16 cellular contexts compared by ENCODE assay signal in genomic region chr6:17020889-17021538, GRCh38.
A peak's percentile ranks its signal among the peaks of the same experiment; 100 is the strongest.
DNase-seq lines count a peak whose midpoint lies in the region; ATAC-seq and TF ChIP-seq lines count a peak whose summit lies in the region.
"Had no signal": no experiment of that assay in that cellular context is flagged by ENCODE, and none has a peak within 500 bp of the region (broad histone marks: within the 10 kb centered on the region; RNA-seq: fewer than 3 reads in every experiment).

No MANE protein-coding gene starts in this region.

- no peak overlapping the region for H2BK12ac ChIP-seq in mesenchymal stem cell (ENCODE audit: low read length in 2 of 2)

- no peak overlapping the region for H3K4me3 Mint-ChIP-seq in MCF 10A (ENCODE audit: unreplicated experiment)
- H3K4me3 Mint-ChIP-seq: CD8-positive, alpha-beta T cell; HFFc6 had no signal

- intact Hi-C loops in breast epithelium (cut with DNase I; ENCODE audit: low total_unique reads) = no loop called here
- intact Hi-C loops in MCF 10A (cut with micrococcal nuclease) = no loop called here

- H3K36me3 ChIP-seq in breast epithelium = no peaks in the 10 kb centered on the region
- H3K36me3 ChIP-seq in HEK293 (ENCODE audit: control insufficient read depth in 2 of 2, insufficient read depth in 1 of 2, low read length in 2 of 2) = no peaks in the 10 kb centered on the region
- H3K36me3 ChIP-seq in mesenchymal stem cell (ENCODE audit: control insufficient read depth in 1 of 2, insufficient read depth in 2 of 2, low read depth in 1 of 2, low read length in 2 of 2) = peaks cover 0 to under 1% of the 10 kb centered on the region in 2 experiments
- H3K36me3 ChIP-seq: BLaER1 had no signal

- H3K36me3 Mint-ChIP-seq in MCF 10A (ENCODE audit: insufficient read depth, unreplicated experiment) = no peaks in the 10 kb centered on the region
- H3K36me3 Mint-ChIP-seq: CD8-positive, alpha-beta T cell had no signal

- no peaks in the 10 kb centered on the region for H3K27me3 ChIP-seq in breast epithelium
- H3K27me3 ChIP-seq in mesenchymal stem cell (ENCODE audit: control insufficient read depth in 1 of 2, insufficient read depth in 1 of 2, low read length in 2 of 2) = peaks cover 0 to 5% of the 10 kb centered on the region in 2 experiments

- H3K27ac ChIP-seq in breast epithelium = peak overlapping the region; percentile 43 to 48
- H3K27ac ChIP-seq in HEK293 (ENCODE audit: extremely low read depth, low read depth, low read length) = no peak overlapping the region
- H3K27ac ChIP-seq in mesenchymal stem cell (ENCODE audit: low read length, poor library complexity, severe bottlenecking) = no peak overlapping the region
- H3K27ac ChIP-seq: BLaER1 had no signal

- H2BK15ac ChIP-seq in mesenchymal stem cell (ENCODE audit: low read depth, poor library complexity, severe bottlenecking) = no peak overlapping the region

- H3K23ac ChIP-seq in mesenchymal stem cell (ENCODE audit: low read length in 2 of 2) = no peak overlapping the region

- no peak overlapping the region for H3K4ac ChIP-seq in mesenchymal stem cell (ENCODE audit: low read depth in 1 of 2, low read length in 2 of 2)

- peak overlapping the region; percentile 27 for H3K4me2 ChIP-seq in mesenchymal stem cell (ENCODE audit: low read length, poor library complexity, severe bottlenecking)
- H3K4me2 ChIP-seq: BLaER1 had no signal

- DNase-seq in breast epithelium (ENCODE audit: low spot score in 2 of 2) = peak in 1 of 2 donors; percentile 63
- DNase-seq in MCF 10A (ENCODE audit: unreplicated experiment) = no peak
- DNase-seq in dermis blood vessel endothelial cell = peak; percentile 41
- no peak for DNase-seq in mesenchymal stem cell
- no peak for DNase-seq in stimulated activated naive CD4-positive, alpha-beta T cell treated with Interleukin-2 at 50 U/mL for 16 hours (lab: John Stamatoyannopoulos, UW)
- no peak for DNase-seq in C1 segment of cervical spinal cord (lab: John Stamatoyannopoulos, UW)
- DNase-seq: 8988T; CD8-positive, alpha-beta T cell; DMS 273 treated with DMSO at 0.1 percent for 48 hours; DMS53; DND-41; HFFc6 had no signal

- H3K4me3 ChIP-seq in breast epithelium (no peak overlapping the region), HEK293 (ENCODE audit: low read depth, low read length) (no peak overlapping the region), mesenchymal stem cell (ENCODE audit: insufficient read depth in 1 of 2, low read depth in 1 of 2, low read length in 2 of 2) (no peak overlapping the region)
- H3K4me3 ChIP-seq: BLaER1, GM12878 had no signal

- H3K9ac ChIP-seq in mesenchymal stem cell (ENCODE audit: low read length) = no peak overlapping the region
- H3K9ac ChIP-seq: BLaER1 had no signal

- H2AFZ ChIP-seq in mesenchymal stem cell (ENCODE audit: low read depth, low read length) = no peak overlapping the region

- H3K4me1 ChIP-seq in breast epithelium (no peaks in the 10 kb centered on the region), HEK293 (ENCODE audit: control insufficient read depth, insufficient read depth, low read length) (no peaks in the 10 kb centered on the region), mesenchymal stem cell (ENCODE audit: control insufficient read depth, insufficient read depth, low read depth, low read length) (no peaks in the 10 kb centered on the region)
- H3K4me1 ChIP-seq: BLaER1 had no signal

- ATAC-seq in HG03342 (IDR thresholded peaks at IDR 0.05; ENCODE audit: unreplicated experiment) = no peak
- ATAC-seq: CD8-positive, alpha-beta T cell; GM12878 had no signal

- TF ChIP-seq CTCF in breast epithelium (IDR thresholded peaks at IDR 0.05) (no peak), MCF 10A (IDR thresholded peaks at IDR 0.05; ENCODE audit: unreplicated experiment) (no peak), HEK293 (tag by site-specific recombination; IDR thresholded peaks at IDR 0.05) (no peak)

- H4K91ac ChIP-seq in mesenchymal stem cell (ENCODE audit: low read length) = no peak overlapping the region

- H3K27ac Mint-ChIP-seq in MCF 10A (ENCODE audit: low read depth, unreplicated experiment) = no peak overlapping the region
- H3K27ac Mint-ChIP-seq: CD8-positive, alpha-beta T cell; HFFc6 had no signal

- no peak overlapping the region for H3K14ac ChIP-seq in mesenchymal stem cell (ENCODE audit: low read length in 2 of 2)

- 63% methylated on average over 2 of the region's 3 CpGs for WGBS in mesenchymal stem cell

- H3K9me3 Mint-ChIP-seq in MCF 10A (ENCODE audit: unreplicated experiment) = no peaks in the 10 kb centered on the region

- BruUV-seq in MCF 10A (replicated peaks; lab: Mats Ljungman, UMichigan) = no TSS peak

- POLR2A ChIA-PET in MCF 10A (lab: Yijun Ruan, JAX) (interaction anchor here (0.6 to 1.4 kb wide), 3 partner anchors 12 to 591 kb away, joined by 3 to 6 read pairs (median 3); no protein-coding TSS in a partner anchor), HEK293 (lab: Yijun Ruan, JAX) (no interaction called here)

- no peak overlapping the region for H4K8ac ChIP-seq in mesenchymal stem cell (ENCODE audit: low read length)

- no peaks in the 10 kb centered on the region for H3K4me1 Mint-ChIP-seq in MCF 10A (ENCODE audit: insufficient read depth, unreplicated experiment)

- H2AK5ac ChIP-seq in mesenchymal stem cell (ENCODE audit: low read length, severe bottlenecking) = no peak overlapping the region

- no peak overlapping the region for H2BK120ac ChIP-seq in mesenchymal stem cell (ENCODE audit: low read depth, low read length)

- CTCF ChIA-PET in MCF 10A (lab: Yijun Ruan, JAX) (no interaction called here), HEK293 (lab: Yijun Ruan, JAX) (interaction anchor here (0.6 to 0.9 kb wide), 3 partner anchors 18 to 628 kb away, joined by 4 to 6 read pairs (median 4); no protein-coding TSS in a partner anchor)

- no peak overlapping the region for H3K18ac ChIP-seq in mesenchymal stem cell (ENCODE audit: low read depth in 1 of 2, low read length in 2 of 2)

- H3K27me3 Mint-ChIP-seq in MCF 10A (ENCODE audit: insufficient read depth, unreplicated experiment) = no peaks in the 10 kb centered on the region

- H3K79me1 ChIP-seq in mesenchymal stem cell (replicated peaks; ENCODE audit: low read length, poor library complexity, severe bottlenecking) = no peaks in the 10 kb centered on the region

- H3K9me3 ChIP-seq in breast epithelium (no peaks in the 10 kb centered on the region), HEK293 (ENCODE audit: control insufficient read depth, insufficient read depth, low read depth, low read length) (no peaks in the 10 kb centered on the region), mesenchymal stem cell (ENCODE audit: control insufficient read depth, low read length) (peaks cover 3% of the 10 kb centered on the region)

- no peak overlapping the region for H2BK5ac ChIP-seq in mesenchymal stem cell (ENCODE audit: low read depth, low read length, poor library complexity, severe bottlenecking)

- TF ChIP-seq POLR2A in breast epithelium (IDR thresholded peaks at IDR 0.05) = no peak

TF ChIP-seq in HEK293, 187 proteins besides CTCF, POLR2A, EP300 and RAD21:
- TF ChIP-seq KLF16 (tag by site-specific recombination; IDR thresholded peaks at IDR 0.05) (no peak), PRDM10 (tag by site-specific recombination; IDR thresholded peaks at IDR 0.05) (peak; percentile 77)

Comparison
In these comparisons a context has a peak if more than half of its experiments do, and no peak if none do; other contexts are left out.
1. H3K27ac ChIP-seq: peak in breast epithelium (2 of 2); none in HEK293 (single experiment) and mesenchymal stem cell (single experiment).